In genomic region chr14:101709962-101710891, GRCh38 we compare ENCODE assay signal across 18 cellular contexts. TPM values are rescaled to one million over a fixed set of nuclear protein-coding genes. Genes with fewer than 3 reads are reported as not detected.
DNase-seq lines count a peak whose midpoint lies in the region; ATAC-seq and TF ChIP-seq lines count a peak whose summit lies in the region.
"Had no signal": no experiment of that assay in that cellular context is flagged by ENCODE, and none has a peak within 500 bp of the region (broad histone marks: within the 10 kb centered on the region; RNA-seq: fewer than 3 reads in every experiment).

No MANE protein-coding gene starts in this region.

- no peaks in the 10 kb centered on the region for H3K27me3 Mint-ChIP-seq in natural killer cell (ENCODE audit: low read depth in 2 of 2)

- H3K4me3 Mint-ChIP-seq in natural killer cell: peak overlapping the region; percentile 65
- H3K4me3 Mint-ChIP-seq: activated B cell treated with CpG ODN at 0.5 μM for 24 hours had no signal

- intact Hi-C loops in natural killer cell (cut with micrococcal nuclease): loop anchor here (5.0 kb wide), 1 partner anchor 427 kb away; the partner anchor contains the start of gene WDR20
- intact Hi-C loops in posterior vena cava (cut with DNase I): no loop called here

- peaks cover 3% of the 10 kb centered on the region for H3K4me1 ChIP-seq in SJCRH30

- H3K27ac Mint-ChIP-seq in natural killer cell: peak overlapping the region; percentile 90
- H3K27ac Mint-ChIP-seq: activated B cell treated with CpG ODN at 0.5 μM for 24 hours had no signal

- no peaks in the 10 kb centered on the region for H3K9me3 ChIP-seq in SJCRH30 (replicated peaks)

- H3K36me3 ChIP-seq in SJCRH30: no peaks in the 10 kb centered on the region

- H3K4me3 ChIP-seq in epithelial cell of esophagus (ENCODE audit: low read length) (no peak overlapping the region), SJCRH30 (no peak overlapping the region)
- H3K4me3 ChIP-seq: GM12878 had no signal

- DNase-seq in ELF-1 (ENCODE audit: low read depth, low spot score) (peak; percentile 73), NCI-H510A treated with DMSO at 0.1 percent for 48 hours (lab: John Stamatoyannopoulos, UW) (peak; percentile 42), epithelial cell of esophagus (ENCODE audit: low read depth) (peak; percentile 51), natural killer cell (peak; percentile 16), SJCRH30 (no peak), HK-2 (ENCODE audit: unreplicated experiment) (no peak), DMS 273 (lab: John Stamatoyannopoulos, UW; ENCODE audit: unreplicated experiment) (no peak), posterior vena cava (ENCODE audit: low spot score) (no peak)
- DNase-seq: activated B cell treated with CpG ODN at 0.5 μM for 24 hours; amygdala; C1 segment of cervical spinal cord; EL; NCI-H1436; stimulated activated CD4-positive, alpha-beta T cell treated with anti-CD3 and anti-CD28 coated beads, Interleukin-15, amount 100 ng/mL, for 24 hours had no signal

- H3K27me3 ChIP-seq in SJCRH30: no peaks in the 10 kb centered on the region

- no peak for ATAC-seq in natural killer cell
- ATAC-seq: GM12878, Panc1 had no signal

- H3K36me3 Mint-ChIP-seq in natural killer cell: no peaks in the 10 kb centered on the region

- H3K9me3 Mint-ChIP-seq in natural killer cell: no peaks in the 10 kb centered on the region

- peaks cover 51 to 68% of the 10 kb centered on the region in 2 donors for H3K4me1 Mint-ChIP-seq in natural killer cell

- TF ChIP-seq CTCF in epithelial cell of esophagus (IDR thresholded peaks at IDR 0.05; ENCODE audit: insufficient read depth, low read depth, low read length, missing control alignments) (no peak), natural killer cell (IDR thresholded peaks at IDR 0.05) (no peak)

- H3K27ac ChIP-seq in SJCRH30: no peak overlapping the region
- H3K27ac ChIP-seq: epithelial cell of prostate, KMS-11 had no signal

RNA-seq across cellular contexts. Expression of gene PPP2R5C, which starts 51.3 kb away (rescaled TPM):
- total RNA-seq in natural killer cell: 100 to 1,000 TPM; 716 to 779 (median 736) TPM
- total RNA-seq in SJCRH30 (2014; rRNA removed; shearing (Covaris generic)): 138 and 161 TPM in 2 replicates
- total RNA-seq in posterior vena cava: 100 to 1,000 TPM; 132 to 135 TPM

Comparison
In these comparisons a context has a peak if more than half of its experiments do, and no peak if none do; other contexts are left out.
1. DNase-seq: peak in ELF-1 (single experiment), NCI-H510A treated with DMSO at 0.1 percent for 48 hours (single experiment), epithelial cell of esophagus (single experiment) and natural killer cell (single experiment); none in SJCRH30 (0 of 2), HK-2 (single experiment), DMS 273 (single experiment) and posterior vena cava (single experiment).